In genomic region chr6:49551126-49551865, GRCh38 we compare ENCODE assay signal across 8 cellular contexts. TPM values are rescaled to one million over a fixed set of nuclear protein-coding genes. Genes with fewer than 3 reads are reported as not detected.
DNase-seq lines count a peak whose midpoint lies in the region; ATAC-seq, FAIRE-seq and TF ChIP-seq lines count a peak whose summit lies in the region.

No MANE protein-coding gene starts in this region.

- H3K14ac ChIP-seq in H1 (ENCODE audit: insufficient read length), result peak overlapping the region; percentile 96

- H2BK12ac ChIP-seq in H1 (ENCODE audit: low read depth, low read length), result peak overlapping the region; percentile 100

- peak overlapping the region; percentile 97; the same call in 1 of the 2 replicates for H2BK20ac ChIP-seq in H1 (ENCODE audit: low read length)

- H3K4ac ChIP-seq in H1 (replicated peaks; ENCODE audit: insufficient read length, low read depth, low read length), result peak overlapping the region; percentile 80

- H3K23ac ChIP-seq in H1 (ENCODE audit: insufficient read length), result no peak overlapping the region

- peak overlapping the region; percentile 86 for H2BK5ac ChIP-seq in H1 (ENCODE audit: low read depth, low read length)

- H4K20me1 ChIP-seq in H1 (replicated peaks in 1 of 2; ENCODE audit: control insufficient read depth in 1 of 2, insufficient read depth in 2 of 2, low read length in 2 of 2), result peaks cover 0 to 2% of the 10 kb centered on the region in 2 experiments

- peak; percentile 62 for FAIRE-seq in H1 (lab: Jason Lieb, UNC)

- peak overlapping the region; percentile 78 for H4K91ac ChIP-seq in H1 (replicated peaks; ENCODE audit: insufficient read length, low read length)

- H4K8ac ChIP-seq in H1 (ENCODE audit: extremely low read depth, insufficient read depth, low read length), result peak overlapping the region; percentile 91; the same call in 1 of the 2 replicates

- peaks cover 15% of the 10 kb centered on the region for H3K23me2 ChIP-seq in H1 (ENCODE audit: low read depth, low read length)

- H3K27me3 ChIP-seq in H1 (replicated peaks in 1 of 4; ENCODE audit: control insufficient read depth in 3 of 4, extremely low read depth in 1 of 4, insufficient read depth in 3 of 4, low read length in 3 of 4) (peaks cover 0 to 6% (median 0%) of the 10 kb centered on the region in 4 experiments; a peak in 3 of 7 replicates), muscle layer of colon (ENCODE audit: control insufficient read depth in 1 of 2, insufficient read depth in 2 of 2, low read length in 2 of 2) (peaks cover 15 to 16% of the 10 kb centered on the region in 2 donors)

- POLR2A ChIA-PET in RWPE1 (lab: Yijun Ruan, JAX; ENCODE audit: low non-redundant PET), result no interaction called here
- POLR2A ChIA-PET in H1 (lab: Charles Lee; ENCODE audit: partially characterized antibody), result interaction anchor here (1.2 to 1.6 kb wide), 2 partner anchors 11 to 89 kb away, joined by 3 read pairs; no protein-coding TSS in a partner anchor

- peak overlapping the region; percentile 71 to 93 (median 87) for H3K9ac ChIP-seq in H1 (replicated peaks in 1 of 4; ENCODE audit: extremely low read depth in 1 of 4, low read depth in 3 of 4, low read length in 3 of 4)
- H3K9ac ChIP-seq in muscle layer of colon (ENCODE audit: low read length), result no peak overlapping the region

- peak overlapping the region; percentile 92 for H4K5ac ChIP-seq in H1 (ENCODE audit: insufficient read length, low read depth, low read length)

- no peaks in the 10 kb centered on the region for H3K79me1 ChIP-seq in H1 (ENCODE audit: low read depth, low read length)

- H3K9me3 ChIP-seq in H1 (ENCODE audit: insufficient read depth in 2 of 2, low read depth in 1 of 2, low read length in 1 of 2), result no peaks in the 10 kb centered on the region
- H3K9me3 ChIP-seq in muscle layer of colon (ENCODE audit: low read length), result no peaks in the 10 kb centered on the region

- H2AFZ ChIP-seq in H1 (ENCODE audit: low read length), result no peak overlapping the region

- TF ChIP-seq RAD21 in H1 (IDR thresholded peaks at IDR 0.05 in 1 of 2, conservative IDR thresholded peaks at IDR 0.05 in 1 of 2; ENCODE audit: low read depth in 2 of 2, low read length in 2 of 2), result no peak

- H3K79me2 ChIP-seq in H1 (ENCODE audit: control insufficient read depth in 1 of 2, insufficient read depth in 2 of 2, low read length in 2 of 2), result peaks cover 0 to 20% of the 10 kb centered on the region in 2 experiments; a peak in 2 of 4 replicates

- CTCF ChIA-PET in RWPE1 (lab: Yijun Ruan, JAX), result interaction anchor here (2.9 kb wide), 1 partner anchor 19 kb away, joined by 18 read pairs; no protein-coding TSS in a partner anchor
- CTCF ChIA-PET in H1 (lab: Charles Lee; ENCODE audit: partially characterized antibody), result interaction anchor here (0.6 to 5.4 kb wide), 7 partner anchors 13 to 341 kb away, joined by 3 to 41 read pairs (median 7); no protein-coding TSS in a partner anchor

- peak overlapping the region; percentile 42 for H3K56ac ChIP-seq in H1 (replicated peaks; ENCODE audit: insufficient read length, low read depth, low read length)

- ATAC-seq in GM18868 (IDR thresholded peaks at IDR 0.05; ENCODE audit: unreplicated experiment) (peak; percentile 36), HG03039 (IDR thresholded peaks at IDR 0.05; ENCODE audit: unreplicated experiment) (peak; percentile 34)

- peak overlapping the region; percentile 99 for H2BK120ac ChIP-seq in H1 (replicated peaks; ENCODE audit: low read depth, low read length)

- DNase-seq in AG10803 (ENCODE audit: low read depth) (peak; percentile 9), RWPE1 (ENCODE audit: low spot score) (no peak), H1 (ENCODE audit: low read depth in 1 of 2, low spot score in 2 of 2) (peak; percentile 51 to 73), NCI-H187 (lab: John Stamatoyannopoulos, UW) (no peak), NCI-H128 (lab: John Stamatoyannopoulos, UW; ENCODE audit: unreplicated experiment) (no peak)

- TF ChIP-seq EP300 in H1 (IDR thresholded peaks at IDR 0.05; ENCODE audit: borderline replicate concordance in 1 of 2, low read depth in 2 of 2, low read length in 2 of 2), result 0 out of 3 replicates have a peak, but pooled peaks of 1 of the 2 experiments have one; percentile 22

- peak overlapping the region; percentile 87 to 95 for H3K4me2 ChIP-seq in H1 (ENCODE audit: insufficient read depth in 1 of 2, low read depth in 2 of 2, low read length in 2 of 2)

- peak overlapping the region; percentile 26 for H3K4me3 ChIP-seq in AG10803 (ENCODE audit: low read length)
- peak overlapping the region; percentile 69 to 97 (median 79) for H3K4me3 ChIP-seq in H1 (ENCODE audit: extremely low read depth in 1 of 4, insufficient read depth in 2 of 4, low read depth in 3 of 4, low read length in 4 of 4)
- peak overlapping the region; percentile 31 to 57 for H3K4me3 ChIP-seq in muscle layer of colon (ENCODE audit: low read depth in 1 of 2, low read length in 2 of 2)

- H2AK5ac ChIP-seq in H1 (ENCODE audit: low read depth, low read length), result peak overlapping the region; percentile 90; the same call in 1 of the 2 replicates

- peak overlapping the region; percentile 98 for H3K18ac ChIP-seq in H1 (ENCODE audit: extremely low read depth, low read length)

- peaks cover 4 to 25% (median 9%) of the 10 kb centered on the region in 4 experiments for H3K4me1 ChIP-seq in H1 (replicated peaks in 1 of 4; ENCODE audit: control insufficient read depth in 3 of 4, insufficient read depth in 4 of 4, low read length in 3 of 4)
- no peaks in the 10 kb centered on the region for H3K4me1 ChIP-seq in muscle layer of colon (ENCODE audit: insufficient read depth, low read length)

- peak; percentile 62 to 71 for TF ChIP-seq POLR2A in H1 (IDR thresholded peaks at IDR 0.05; ENCODE audit: control extremely low read depth in 1 of 2, low read depth in 2 of 2, low read length in 2 of 2)

- H3K36me3 ChIP-seq in H1 (ENCODE audit: control insufficient read depth in 2 of 4, insufficient read depth in 4 of 4, low read length in 3 of 4) (peaks cover 0 to 41% (median 4%) of the 10 kb centered on the region in 4 experiments; a peak in 4 of 8 replicates), muscle layer of colon (ENCODE audit: insufficient read depth, low read length) (no peaks in the 10 kb centered on the region)

- peak overlapping the region; percentile 93 for H3K27ac ChIP-seq in RWPE1
- H3K27ac ChIP-seq in H1 (ENCODE audit: low read depth, low read length), result peak overlapping the region; percentile 76
- H3K27ac ChIP-seq in muscle layer of colon (ENCODE audit: low read depth, low read length), result no peak overlapping the region

- H2BK15ac ChIP-seq in H1 (ENCODE audit: low read length), result peak overlapping the region; percentile 72; the same call in 1 of the 2 replicates

- TF ChIP-seq CTCF in AG10803 (conservative IDR thresholded peaks at IDR 0.05; ENCODE audit: low read length) (no peak), RWPE1 (conservative IDR thresholded peaks at IDR 0.05; ENCODE audit: low read depth) (no peak), H1 (IDR thresholded peaks at IDR 0.05; ENCODE audit: control extremely low read depth in 1 of 3, insufficient read depth in 1 of 3, low read depth in 1 of 3, low read length in 3 of 3) (no peak)

- 2% methylated on average over 35 of the region's 35 CpGs; no CpG with 5 or more reads in 1 of the 2 experiments for WGBS in H1 (ENCODE audit: extremely low coverage in 1 of 2, insufficient coverage in 1 of 2, insufficient read length in 1 of 2, insufficient replicate concordance in 2 of 2, low coverage in 1 of 2, low lambda C conversion rate in 2 of 2, missing lambda C conversion rate in 1 of 2), 2 experiments

TF ChIP-seq in H1, 55 proteins besides CTCF, POLR2A, EP300 and RAD21 (continues in another document):
- TF ChIP-seq USF2 (IDR thresholded peaks at IDR 0.05; ENCODE audit: low read length) (no peak), SIN3A (conservative IDR thresholded peaks at IDR 0.05 in 1 of 2, IDR thresholded peaks at IDR 0.05 in 1 of 2; ENCODE audit: low read depth in 1 of 2, low read length in 2 of 2) (0 out of 4 replicates have a peak, but pooled peaks of 1 of the 2 experiments have one; percentile 35), POLR2AphosphoS5 (IDR thresholded peaks at IDR 0.05; ENCODE audit: low read depth, low read length) (peak; percentile 93), SP4 (IDR thresholded peaks at IDR 0.05; ENCODE audit: low read length) (no peak), NANOG (IDR thresholded peaks at IDR 0.05; ENCODE audit: insufficient read depth, low read depth, low read length, poor library complexity, severe bottlenecking) (peak; percentile 88), RFX5 (IDR thresholded peaks at IDR 0.05; ENCODE audit: borderline replicate concordance, low read depth, low read length) (no peak), TEAD4 (IDR thresholded peaks at IDR 0.05; ENCODE audit: low read depth, low read length) (peak; percentile 57; the same call in 1 of the 2 replicates), CTBP2 (IDR thresholded peaks at IDR 0.05; ENCODE audit: borderline replicate concordance, insufficient read depth, insufficient read length, low read length) (peak; percentile 38)

RNA-seq across cellular contexts. Expression of gene C6orf141, which starts 0.8 kb away (rescaled TPM):
- 16.1 and 17.6 TPM in 2 replicates for total RNA-seq in H1 (2021; fragmentation: NEBNext Ultra II Directional; extraction: Animal tissue kit (Norgen Biotek cat#: 25700))
- 5.9 and 7.6 TPM in 2 replicates for polyA plus RNA-seq in H1 (2011; rRNA removed)
- polyA plus RNA-seq in H1 (2011; cell fraction: cytosol; rRNA removed), result 13.9 TPM
- 15.6 TPM for polyA plus RNA-seq in H1 (2011; cell fraction: nucleus; rRNA removed)
- 12.8 to 18.3 TPM (median 14.3 TPM) in 4 replicates for polyA plus RNA-seq in H1 (2012, experiment 1 of 2)
- polyA plus RNA-seq in H1 (2012, experiment 2 of 2), result 2.3 TPM
- polyA plus RNA-seq in H1 (2013, experiment 1 of 2), result 10.2 TPM
- 8.4 TPM for polyA plus RNA-seq in H1 (2013, experiment 2 of 2)
- 8.1 and 8.4 TPM in 2 replicates for polyA minus RNA-seq in H1 (2011; rRNA and poly(A)+ RNA removed)
- 10.7 TPM for polyA minus RNA-seq in H1 (2011; cell fraction: cytosol; rRNA and poly(A)+ RNA removed)
- 24.7 TPM for polyA minus RNA-seq in H1 (2011; cell fraction: nucleus; rRNA and poly(A)+ RNA removed)

RNA-seq across cellular contexts. Expression of gene GLYATL3, which starts 51.6 kb away (rescaled TPM):
- not detected in 2 replicates for total RNA-seq in H1 (2021; fragmentation: NEBNext Ultra II Directional; extraction: Animal tissue kit (Norgen Biotek cat#: 25700))
- polyA plus RNA-seq in H1 (2011; rRNA removed), result not detected in 2 replicates
- not detected for polyA plus RNA-seq in H1 (2011; cell fraction: cytosol; rRNA removed)
- not detected for polyA plus RNA-seq in H1 (2011; cell fraction: nucleus; rRNA removed)
- not detected in 4 replicates for polyA plus RNA-seq in H1 (2012, experiment 1 of 2)
- polyA plus RNA-seq in H1 (2012, experiment 2 of 2), result not detected
- not detected for polyA plus RNA-seq in H1 (2013, experiment 1 of 2)
- polyA plus RNA-seq in H1 (2013, experiment 2 of 2), result not detected
- not detected in 2 replicates for polyA minus RNA-seq in H1 (2011; rRNA and poly(A)+ RNA removed)
- polyA minus RNA-seq in H1 (2011; cell fraction: cytosol; rRNA and poly(A)+ RNA removed), result not detected
- not detected for polyA minus RNA-seq in H1 (2011; cell fraction: nucleus; rRNA and poly(A)+ RNA removed)

Comparison
In these comparisons a context has a peak if more than half of its experiments do, and no peak if none do; other contexts are left out.
1. DNase-seq: peak in AG10803 (single experiment) and H1 (2 of 2); none in RWPE1 (single experiment), NCI-H187 (0 of 2) and NCI-H128 (single experiment).
2. H3K4me3 ChIP-seq: peak in every context shown above with its lines; median percentile 79 in H1; 44 in muscle layer of colon; 26 in AG10803.